In genomic region chr11:79311461-79311860, GRCh38 we compare ENCODE assay signal across 22 cellular contexts.
"Had no signal": no experiment of that assay in that cellular context is flagged by ENCODE, and none has a peak within 500 bp of the region (broad histone marks: within the 10 kb centered on the region; RNA-seq: fewer than 3 reads in every experiment).

No MANE protein-coding gene starts in this region.

- DNase-seq: colonic mucosa; dermis blood vessel endothelial cell; dorsolateral prefrontal cortex; effector CD4-positive, alpha-beta T cell; effector memory CD4-positive, alpha-beta T cell; foreskin keratinocyte; heart left ventricle; hypothalamus; immature natural killer cell; islet precursor cell; kidney; kidney glomerular epithelial cell; left lung; left ventricle myocardium superior; lower lobe of right lung; mesenchymal stem cell; midbrain; naive B cell; naive thymus-derived CD8-positive, alpha-beta T cell had no signal

- ATAC-seq: foreskin keratinocyte; gastroesophageal sphincter; heart left ventricle; left lung; left ventricle myocardium superior; lower lobe of right lung; naive thymus-derived CD8-positive, alpha-beta T cell had no signal

- H3K36me3 ChIP-seq: colonic mucosa, esophagus muscularis mucosa, gastroesophageal sphincter, heart left ventricle, left lung, lower lobe of right lung had no signal

- H3K27ac ChIP-seq: colonic mucosa, dorsolateral prefrontal cortex, esophagus muscularis mucosa, foreskin keratinocyte, gastroesophageal sphincter, heart left ventricle, hepatocyte, left lung, lower lobe of right lung had no signal

- H3K4me2 ChIP-seq: hepatocyte had no signal

- H2AFZ ChIP-seq: hepatocyte had no signal

- H3K27me3 ChIP-seq: colonic mucosa, esophagus muscularis mucosa, foreskin keratinocyte, hepatocyte, left lung had no signal

- H3K9me3 ChIP-seq: colonic mucosa, esophagus muscularis mucosa, gastroesophageal sphincter, heart left ventricle, left lung, lower lobe of right lung had no signal

- H3K79me2 ChIP-seq: hepatocyte had no signal

- H3K4me1 ChIP-seq: colonic mucosa, foreskin keratinocyte, gastroesophageal sphincter, heart left ventricle, left lung, lower lobe of right lung had no signal

- H3K4me3 ChIP-seq: colonic mucosa, dorsolateral prefrontal cortex, esophagus muscularis mucosa, gastroesophageal sphincter, heart left ventricle, hepatocyte, left lung, lower lobe of right lung had no signal
